ENCODE assay signal across 16 cellular contexts in genomic region chr14:39406560-39406959, GRCh38. TPM values are rescaled to one million over a fixed set of nuclear protein-coding genes. Genes with fewer than 3 reads are reported as not detected.
DNase-seq lines count a peak whose midpoint lies in the region; ATAC-seq and TF ChIP-seq lines count a peak whose summit lies in the region.
"Had no signal": no experiment of that assay in that cellular context is flagged by ENCODE, and none has a peak within 500 bp of the region (broad histone marks: within the 10 kb centered on the region; RNA-seq: fewer than 3 reads in every experiment).

No MANE protein-coding gene starts in this region.

- intact Hi-C loops in activated CD8-positive, alpha-beta T cell treated with anti-CD3 and anti-CD28 coated beads for 36 hours (cut with micrococcal nuclease), result no loop called here

- peaks cover 18% of the 10 kb centered on the region for H3K9me3 Mint-ChIP-seq in activated T-cell treated with anti-CD3 and anti-CD28 coated beads, Interleukin-2, amount 50 U/mL, for 24 hours
- no peaks in the 10 kb centered on the region for H3K9me3 Mint-ChIP-seq in HFFc6
- H3K9me3 Mint-ChIP-seq in activated CD8-positive, alpha-beta T cell treated with anti-CD3 and anti-CD28 coated beads for 36 hours, result peaks cover 13% of the 10 kb centered on the region

- no peak for TF ChIP-seq POLR2A in tibial nerve (IDR thresholded peaks at IDR 0.05)

- peaks cover 0 to 1% (median 0%) of the 10 kb centered on the region in 3 donors for H3K36me3 ChIP-seq in tibial nerve

- H3K4me3 ChIP-seq in tibial nerve, result no peak overlapping the region
- H3K4me3 ChIP-seq: BLaER1, SJCRH30 had no signal

- H3K9me3 ChIP-seq in tibial nerve, result peaks cover 0 to 27% (median 0%) of the 10 kb centered on the region in 4 donors

- no peaks in the 10 kb centered on the region for H3K4me1 ChIP-seq in tibial nerve
- H3K4me1 ChIP-seq: BLaER1, SJCRH30 had no signal

- H3K4me3 Mint-ChIP-seq in activated T-cell treated with anti-CD3 and anti-CD28 coated beads, Interleukin-2, amount 50 U/mL, for 24 hours, result no peak overlapping the region
- no peak overlapping the region for H3K4me3 Mint-ChIP-seq in HFFc6
- H3K4me3 Mint-ChIP-seq in activated CD8-positive, alpha-beta T cell treated with anti-CD3 and anti-CD28 coated beads for 36 hours, result no peak overlapping the region

- TF ChIP-seq CTCF in HFFc6 (IDR thresholded peaks at IDR 0.05) (no peak), tibial nerve (IDR thresholded peaks at IDR 0.05) (no peak)
- no peak for TF ChIP-seq CTCF in activated CD8-positive, alpha-beta T cell treated with anti-CD3 and anti-CD28 coated beads for 36 hours (IDR thresholded peaks at IDR 0.05)

- TF ChIP-seq EP300 in tibial nerve (IDR thresholded peaks at IDR 0.05), result no peak

- no peak for DNase-seq in activated T-cell treated with anti-CD3 and anti-CD28 coated beads, Interleukin-2, amount 50 U/mL, for 24 hours
- no peak for DNase-seq in activated T-cell treated with anti-CD3 and anti-CD28 coated beads, Interleukin-2, amount 50 U/mL, for 1 hour
- peak; percentile 35 for DNase-seq in AG08395 (ENCODE audit: low spot score)
- no peak for DNase-seq in HFFc6
- no peak for DNase-seq in left lobe of liver (ENCODE audit: low spot score)
- DNase-seq in NCI-H1694 treated with DMSO at 0.1 percent for 48 hours (lab: John Stamatoyannopoulos, UW), result no peak
- no peak for DNase-seq in activated CD8-positive, alpha-beta T cell treated with anti-CD3 and anti-CD28 coated beads for 36 hours
- no peak for DNase-seq in tibial nerve (ENCODE audit: low spot score in 2 of 2)
- DNase-seq: MV-4-11, NCI-H187 treated with DMSO at 0.1 percent for 48 hours, NCI-H345, NCI-H524 treated with DMSO at 0.1 percent for 48 hours, PC-3, SJCRH30 had no signal

- peaks cover 30% of the 10 kb centered on the region for H3K4me1 Mint-ChIP-seq in activated T-cell treated with anti-CD3 and anti-CD28 coated beads, Interleukin-2, amount 50 U/mL, for 24 hours (ENCODE audit: low read depth)
- peaks cover 9% of the 10 kb centered on the region for H3K4me1 Mint-ChIP-seq in HFFc6 (ENCODE audit: low read depth)
- H3K4me1 Mint-ChIP-seq in activated CD8-positive, alpha-beta T cell treated with anti-CD3 and anti-CD28 coated beads for 36 hours (ENCODE audit: low read depth), result peaks cover 18% of the 10 kb centered on the region

- H3K27ac Mint-ChIP-seq in activated T-cell treated with anti-CD3 and anti-CD28 coated beads, Interleukin-2, amount 50 U/mL, for 24 hours, result peak overlapping the region; percentile 44
- peak overlapping the region; percentile 12; the same call in 1 of the 2 replicates for H3K27ac Mint-ChIP-seq in HFFc6
- H3K27ac Mint-ChIP-seq in activated CD8-positive, alpha-beta T cell treated with anti-CD3 and anti-CD28 coated beads for 36 hours, result no peak overlapping the region

- H3K27me3 Mint-ChIP-seq in activated T-cell treated with anti-CD3 and anti-CD28 coated beads, Interleukin-2, amount 50 U/mL, for 24 hours, result no peaks in the 10 kb centered on the region
- H3K27me3 Mint-ChIP-seq in HFFc6 (ENCODE audit: insufficient read depth), result no peaks in the 10 kb centered on the region
- no peaks in the 10 kb centered on the region for H3K27me3 Mint-ChIP-seq in activated CD8-positive, alpha-beta T cell treated with anti-CD3 and anti-CD28 coated beads for 36 hours

- H3K36me3 Mint-ChIP-seq in activated T-cell treated with anti-CD3 and anti-CD28 coated beads, Interleukin-2, amount 50 U/mL, for 24 hours (ENCODE audit: low read depth), result peaks cover 32% of the 10 kb centered on the region
- peaks cover 6% of the 10 kb centered on the region for H3K36me3 Mint-ChIP-seq in HFFc6 (ENCODE audit: low read depth)
- H3K36me3 Mint-ChIP-seq in activated CD8-positive, alpha-beta T cell treated with anti-CD3 and anti-CD28 coated beads for 36 hours (ENCODE audit: low read depth), result peaks cover 13% of the 10 kb centered on the region

- ATAC-seq in left lobe of liver, result peak; percentile 88
- no peak for ATAC-seq in activated CD8-positive, alpha-beta T cell treated with anti-CD3 and anti-CD28 coated beads for 36 hours
- ATAC-seq: PC-3 had no signal

- H3K27me3 ChIP-seq in tibial nerve, result no peaks in the 10 kb centered on the region
- H3K27me3 ChIP-seq: BLaER1, SJCRH30 had no signal

- CTCF ChIA-PET in activated CD8-positive, alpha-beta T cell treated with anti-CD3 and anti-CD28 coated beads for 36 hours (lab: Charles Lee), result no interaction called here

- 59 to 89% methylated on average over 3 of the region's 3 CpGs for WGBS in tibial nerve, 2 donors

- H3K27ac ChIP-seq in tibial nerve, result no peak overlapping the region
- H3K27ac ChIP-seq: BLaER1, KMS-11, SJCRH30 had no signal

- POLR2A ChIA-PET in activated CD8-positive, alpha-beta T cell treated with anti-CD3 and anti-CD28 coated beads for 36 hours (lab: Charles Lee), result interaction anchor here (0.8 kb wide), 1 partner anchor 19 kb away, joined by 3 read pairs; no protein-coding TSS in a partner anchor

RNA-seq across cellular contexts. Expression of gene FBXO33, which starts 25.7 kb away (rescaled TPM):
- total RNA-seq in HFFc6 (2021; fragmentation: NEBNext Ultra II Directional; extraction: Animal tissue kit (Norgen Biotek cat#: 25700)), result 10 to 100 TPM; 15.3 to 18.1 (median 17.2) TPM
- 5.4 TPM for total RNA-seq in left lobe of liver
- 10 to 100 TPM; 16.8 to 18.6 TPM for total RNA-seq in activated CD8-positive, alpha-beta T cell treated with anti-CD3 and anti-CD28 coated beads for 36 hours
- 10 to 100 TPM; 12.9 to 18.4 (median 16.2) TPM for total RNA-seq in tibial nerve
